Comparison of ENCODE assay signal across 1 cellular context in genomic region chr1:30817083-30817450, GRCh38.
TF ChIP-seq lines count a peak whose summit lies in the region.

No MANE protein-coding gene starts in this region.

TF ChIP-seq in H1, 55 proteins besides CTCF, POLR2A, EP300 and RAD21 (continued from another document):
- TF ChIP-seq BCL11A (IDR thresholded peaks at IDR 0.05; ENCODE audit: low read depth in 2 of 2, low read length in 2 of 2) = no peak
TF ChIP-seq in H1: peak in this region for 0.
